Comparison of ENCODE assay signal across 1 cellular context in the genomic region with DNA sequence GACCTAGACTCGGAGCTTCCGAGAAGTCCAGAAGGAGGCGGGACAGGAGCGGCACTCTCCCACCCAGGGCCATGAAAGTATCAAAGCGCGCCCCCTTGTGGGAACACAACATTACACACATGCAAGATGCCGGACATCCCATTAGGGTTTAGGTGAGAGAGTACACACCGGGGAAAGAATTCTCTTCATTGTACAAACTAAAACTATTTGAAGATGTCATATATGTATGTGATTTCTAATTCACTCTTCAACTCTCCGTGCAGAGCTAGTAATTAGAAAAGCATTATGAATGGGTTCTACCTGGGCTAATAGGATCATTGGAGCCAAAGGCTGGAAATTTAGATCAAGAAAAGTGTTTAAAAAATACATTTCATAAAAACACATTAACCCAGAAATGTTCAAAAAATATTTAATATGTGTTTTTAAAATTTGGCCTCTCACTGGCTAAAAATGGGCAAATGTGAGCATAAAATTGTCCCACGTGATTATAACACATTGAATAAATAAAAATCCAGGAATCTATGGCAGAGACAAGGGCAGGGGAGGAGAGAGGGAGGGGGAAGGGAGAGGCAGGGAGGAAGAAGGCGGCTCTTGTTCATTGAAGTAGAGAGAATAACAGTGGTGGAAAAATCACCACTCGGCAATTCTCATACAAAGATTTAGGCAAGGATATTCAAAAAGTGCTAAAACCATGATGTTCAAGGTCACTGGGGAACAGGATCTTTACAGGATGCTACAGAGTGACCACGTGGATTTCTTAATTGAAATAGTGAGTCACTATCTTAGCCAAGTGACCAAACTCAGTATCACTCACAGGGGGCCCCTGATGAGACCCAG.
TF ChIP-seq lines count a peak whose summit lies in the region.

No MANE protein-coding gene starts in this region.

TF ChIP-seq in GM12878, 131 proteins besides CTCF, POLR2A, EP300 and RAD21 (continued from another document):
- no peak for TF ChIP-seq FOS (IDR thresholded peaks at IDR 0.05; ENCODE audit: borderline replicate concordance, extremely low read depth, insufficient read length)
- TF ChIP-seq SRF (IDR thresholded peaks at IDR 0.05; ENCODE audit: low read depth in 2 of 2, low read length in 2 of 2) = no peak
- TF ChIP-seq, protein P1, sequence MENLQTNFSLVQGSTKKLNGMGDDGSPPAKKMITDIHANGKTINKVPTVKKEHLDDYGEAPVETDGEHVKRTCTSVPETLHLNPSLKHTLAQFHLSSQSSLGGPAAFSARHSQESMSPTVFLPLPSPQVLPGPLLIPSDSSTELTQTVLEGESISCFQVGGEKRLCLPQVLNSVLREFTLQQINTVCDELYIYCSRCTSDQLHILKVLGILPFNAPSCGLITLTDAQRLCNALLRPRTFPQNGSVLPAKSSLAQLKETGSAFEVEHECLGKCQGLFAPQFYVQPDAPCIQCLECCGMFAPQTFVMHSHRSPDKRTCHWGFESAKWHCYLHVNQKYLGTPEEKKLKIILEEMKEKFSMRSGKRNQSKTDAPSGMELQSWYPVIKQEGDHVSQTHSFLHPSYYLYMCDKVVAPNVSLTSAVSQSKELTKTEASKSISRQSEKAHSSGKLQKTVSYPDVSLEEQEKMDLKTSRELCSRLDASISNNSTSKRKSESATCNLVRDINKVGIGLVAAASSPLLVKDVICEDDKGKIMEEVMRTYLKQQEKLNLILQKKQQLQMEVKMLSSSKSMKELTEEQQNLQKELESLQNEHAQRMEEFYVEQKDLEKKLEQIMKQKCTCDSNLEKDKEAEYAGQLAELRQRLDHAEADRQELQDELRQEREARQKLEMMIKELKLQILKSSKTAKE (IDR thresholded peaks at IDR 0.05; ENCODE audit: low read depth, poor library complexity, severe bottlenecking) = no peak
- TF ChIP-seq, protein P2, sequence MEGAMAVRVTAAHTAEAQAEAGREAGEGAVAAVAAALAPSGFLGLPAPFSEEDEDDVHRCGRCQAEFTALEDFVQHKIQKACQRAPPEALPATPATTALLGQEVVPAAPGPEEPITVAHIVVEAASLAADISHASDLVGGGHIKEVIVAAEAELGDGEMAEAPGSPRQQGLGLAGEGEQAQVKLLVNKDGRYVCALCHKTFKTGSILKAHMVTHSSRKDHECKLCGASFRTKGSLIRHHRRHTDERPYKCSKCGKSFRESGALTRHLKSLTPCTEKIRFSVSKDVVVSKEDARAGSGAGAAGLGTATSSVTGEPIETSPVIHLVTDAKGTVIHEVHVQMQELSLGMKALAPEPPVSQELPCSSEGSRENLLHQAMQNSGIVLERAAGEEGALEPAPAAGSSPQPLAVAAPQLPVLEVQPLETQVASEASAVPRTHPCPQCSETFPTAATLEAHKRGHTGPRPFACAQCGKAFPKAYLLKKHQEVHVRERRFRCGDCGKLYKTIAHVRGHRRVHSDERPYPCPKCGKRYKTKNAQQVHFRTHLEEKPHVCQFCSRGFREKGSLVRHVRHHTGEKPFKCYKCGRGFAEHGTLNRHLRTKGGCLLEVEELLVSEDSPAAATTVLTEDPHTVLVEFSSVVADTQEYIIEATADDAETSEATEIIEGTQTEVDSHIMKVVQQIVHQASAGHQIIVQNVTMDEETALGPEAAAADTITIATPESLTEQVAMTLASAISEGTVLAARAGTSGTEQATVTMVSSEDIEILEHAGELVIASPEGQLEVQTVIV (IDR thresholded peaks at IDR 0.05; ENCODE audit: borderline replicate concordance, partially characterized antibody) = no peak
- no peak for TF ChIP-seq YY1 (IDR thresholded peaks at IDR 0.05; ENCODE audit: low read depth, low read length)
- TF ChIP-seq HCFC1 (IDR thresholded peaks at IDR 0.05; ENCODE audit: low read length) = no peak
- no peak for TF ChIP-seq BCL11A (IDR thresholded peaks at IDR 0.05; ENCODE audit: low read depth, low read length)
- no peak for TF ChIP-seq SREBF1 (IDR thresholded peaks at IDR 0.05; ENCODE audit: low read length)
- no peak for TF ChIP-seq MXI1 (IDR thresholded peaks at IDR 0.05; ENCODE audit: low read depth, low read length)
- TF ChIP-seq PAX5 (IDR thresholded peaks at IDR 0.05; ENCODE audit: borderline replicate concordance, low read depth, low read length) = no peak
TF ChIP-seq in GM12878: peak in this region for 0.
